33 cellular contexts compared by ENCODE assay signal in the genomic region with DNA sequence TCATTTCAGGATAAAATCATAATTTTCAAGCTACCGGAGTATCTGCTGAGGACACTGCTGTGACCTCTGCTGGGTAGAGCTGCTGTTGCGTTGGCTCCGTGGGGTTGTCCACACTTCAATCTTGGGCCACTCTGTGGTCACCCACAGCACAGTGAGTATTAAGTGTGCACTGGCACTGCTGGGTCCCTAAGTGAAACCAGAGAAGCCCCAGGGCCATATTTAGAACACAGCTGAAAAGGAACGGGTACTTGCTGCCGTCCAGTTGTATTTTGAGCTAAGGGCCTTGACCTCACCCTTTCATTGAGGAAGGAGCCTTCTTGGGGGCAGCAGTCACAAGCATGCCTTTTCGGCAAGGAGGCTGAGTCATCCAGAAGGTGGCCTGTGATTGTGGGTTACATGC. TPM values are rescaled to one million over a fixed set of nuclear protein-coding genes. Genes with fewer than 3 reads are reported as not detected.
"Had no signal": no experiment of that assay in that cellular context is flagged by ENCODE, and none has a peak within 500 bp of the region (broad histone marks: within the 10 kb centered on the region; RNA-seq: fewer than 3 reads in every experiment).

No MANE protein-coding gene starts in this region.

- H3K36me3 Mint-ChIP-seq: activated CD8-positive, alpha-beta memory T cell treated with anti-CD3 and anti-CD28 coated beads, Interleukin-2, amount 10 ng/mL, durations not matched to agents 7 days and 5 days; activated naive CD4-positive, alpha-beta T cell treated with anti-CD3 and anti-CD28 coated beads, Interleukin-2, amount 10 ng/mL, durations not matched to agents 7 days and 5 days; brain had no signal

- DNase-seq: activated CD4-positive, alpha-beta memory T cell treated with anti-CD3 and anti-CD28 coated beads, Interleukin-2, amount 10 ng/mL, durations not matched to agents 7 days and 5 days; activated CD4-positive, alpha-beta T cell treated with anti-CD3 and anti-CD28 coated beads for 4 hours; activated CD8-positive, alpha-beta memory T cell treated with anti-CD3 and anti-CD28 coated beads for 24 hours; activated CD8-positive, alpha-beta memory T cell treated with anti-CD3 and anti-CD28 coated beads, Interleukin-2, amount 10 ng/mL, durations not matched to agents 7 days and 5 days; activated CD8-positive, alpha-beta memory T cell treated with anti-CD3 and anti-CD28 coated beads, Interleukin-2, amount 50 U/mL, for 48 hours; activated effector memory CD4-positive, alpha-beta T cell treated with Interleukin-2 at 50 U/mL for 16 hours; activated naive CD4-positive, alpha-beta T cell treated with anti-CD3 and anti-CD28 coated beads, Interleukin-2, amount 10 ng/mL, durations not matched to agents 7 days and 5 days; activated naive CD8-positive, alpha-beta T cell treated with anti-CD3 and anti-CD28 coated beads, Interleukin-2, amount 50 U/mL, for 24 hours; activated T-cell treated with anti-CD3 and anti-CD28 coated beads, Interleukin-2, amount 50 U/mL, for 48 hours; anterior cingulate cortex; caudate nucleus; cerebellar nuclear complex; IMR-90; Karpas-422; KBM-7; NCI-H1092 treated with DMSO at 0.1 percent for 48 hours; NCI-H1417; NCI-H146; NCI-H187; NCI-H2029 treated with DMSO at 0.1 percent for 48 hours; NCI-H2107; NCI-H2171; NCI-H446; NCI-H524 treated with DMSO at 0.1 percent for 48 hours; NK-92 treated with Interleukin-12 subunit alpha and Interleukin-12 subunit beta, amount 100 ng/mL, for 24 hours; OCI-M1; Right ventricle myocardium superior; SW 1271; T1000 had no signal

- H3K27ac Mint-ChIP-seq: activated CD4-positive, alpha-beta memory T cell treated with anti-CD3 and anti-CD28 coated beads, Interleukin-2, amount 10 ng/mL, durations not matched to agents 7 days and 5 days; activated CD8-positive, alpha-beta memory T cell treated with anti-CD3 and anti-CD28 coated beads, Interleukin-2, amount 10 ng/mL, durations not matched to agents 7 days and 5 days; activated naive CD4-positive, alpha-beta T cell treated with anti-CD3 and anti-CD28 coated beads, Interleukin-2, amount 10 ng/mL, durations not matched to agents 7 days and 5 days; activated naive CD8-positive, alpha-beta T cell; activated naive CD8-positive, alpha-beta T cell treated with anti-CD3 and anti-CD28 coated beads, Interleukin-2, amount 50 U/mL, for 24 hours; brain had no signal

- FAIRE-seq: bronchial epithelial cell, TTC549 had no signal

- H3K4me3 Mint-ChIP-seq: activated CD4-positive, alpha-beta memory T cell treated with anti-CD3 and anti-CD28 coated beads, Interleukin-2, amount 10 ng/mL, durations not matched to agents 7 days and 5 days; activated CD8-positive, alpha-beta memory T cell treated with anti-CD3 and anti-CD28 coated beads, Interleukin-2, amount 10 ng/mL, durations not matched to agents 7 days and 5 days; activated naive CD4-positive, alpha-beta T cell treated with anti-CD3 and anti-CD28 coated beads, Interleukin-2, amount 10 ng/mL, durations not matched to agents 7 days and 5 days; activated naive CD8-positive, alpha-beta T cell; activated naive CD8-positive, alpha-beta T cell treated with anti-CD3 and anti-CD28 coated beads, Interleukin-2, amount 50 U/mL, for 24 hours; brain had no signal

- H3K4me1 Mint-ChIP-seq: activated CD8-positive, alpha-beta memory T cell treated with anti-CD3 and anti-CD28 coated beads, Interleukin-2, amount 10 ng/mL, durations not matched to agents 7 days and 5 days; activated naive CD4-positive, alpha-beta T cell treated with anti-CD3 and anti-CD28 coated beads, Interleukin-2, amount 10 ng/mL, durations not matched to agents 7 days and 5 days had no signal

- H3K9me3 Mint-ChIP-seq: activated CD4-positive, alpha-beta memory T cell treated with anti-CD3 and anti-CD28 coated beads, Interleukin-2, amount 10 ng/mL, durations not matched to agents 7 days and 5 days; activated naive CD4-positive, alpha-beta T cell treated with anti-CD3 and anti-CD28 coated beads, Interleukin-2, amount 10 ng/mL, durations not matched to agents 7 days and 5 days; activated naive CD8-positive, alpha-beta T cell treated with anti-CD3 and anti-CD28 coated beads, Interleukin-2, amount 50 U/mL, for 24 hours had no signal

- ATAC-seq: activated CD8-positive, alpha-beta memory T cell treated with anti-CD3 and anti-CD28 coated beads, Interleukin-2, amount 10 ng/mL, durations not matched to agents 7 days and 5 days; activated naive CD8-positive, alpha-beta T cell treated with anti-CD3 and anti-CD28 coated beads, Interleukin-2, amount 50 U/mL, for 24 hours had no signal

- H3K27me3 Mint-ChIP-seq: brain had no signal

RNA-seq across cellular contexts. Expression of gene SLC9A4, which starts 10.1 kb away (rescaled TPM):
- total RNA-seq: IMR-90, Right ventricle myocardium superior had no signal
- polyA plus RNA-seq: IMR-90 had no signal
